21 cellular contexts compared by ENCODE assay signal in the genomic region with DNA sequence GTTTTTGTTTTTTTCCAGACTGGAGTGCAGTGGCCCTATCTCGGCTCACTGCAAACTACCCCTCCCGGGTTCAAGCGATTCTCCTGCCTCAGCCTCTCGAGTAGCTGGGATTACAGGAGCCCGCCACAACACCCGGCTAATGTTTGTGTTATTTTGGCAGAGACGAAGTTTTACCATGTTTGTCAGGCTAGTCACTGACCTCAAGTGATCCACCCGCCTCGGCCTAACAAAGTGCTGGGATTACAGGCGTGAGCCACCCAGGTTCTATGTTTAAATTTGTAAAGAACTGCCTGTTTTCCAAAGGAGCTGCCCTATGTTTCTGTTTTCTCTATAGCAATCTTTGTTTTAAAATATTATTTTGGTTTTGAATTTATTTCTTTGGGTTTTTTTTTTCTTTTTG. TPM values are rescaled to one million over a fixed set of nuclear protein-coding genes. Genes with fewer than 3 reads are reported as not detected.
DNase-seq lines count a peak whose midpoint lies in the region; ATAC-seq and TF ChIP-seq lines count a peak whose summit lies in the region.
"Had no signal": no experiment of that assay in that cellular context is flagged by ENCODE, and none has a peak within 500 bp of the region (broad histone marks: within the 10 kb centered on the region; RNA-seq: fewer than 3 reads in every experiment).

No MANE protein-coding gene starts in this region.

- TF ChIP-seq EP300 in esophagus muscularis mucosa (IDR thresholded peaks at IDR 0.05), result no peak

- DNase-seq in CD14-positive monocyte (ENCODE audit: low spot score), result no peak
- peak; percentile 26 for DNase-seq in MG63
- DNase-seq in esophagus muscularis mucosa (ENCODE audit: extremely low spot score), result peak; percentile 39
- DNase-seq in myocyte (ENCODE audit: low read depth), result peak; percentile 64
- no peak for DNase-seq in NCI-H2171 (lab: John Stamatoyannopoulos, UW)
- no peak for DNase-seq in activated CD8-positive, alpha-beta memory T cell treated with anti-CD3 and anti-CD28 coated beads, Interleukin-2, amount 50 U/mL, for 48 hours
- DNase-seq in NCI-H1105 (lab: John Stamatoyannopoulos, UW), result no peak
- no peak for DNase-seq in right cardiac atrium
- DNase-seq: AML-193, GDM1, H9, KG1, NCI-H1436, NCI-H1930, NCI-H2171 treated with DMSO at 0.1 percent for 48 hours, NCI-H446, NCI-H526 treated with DMSO at 0.1 percent for 48 hours, T-cell had no signal

- H3K27ac Mint-ChIP-seq in CD14-positive monocyte, result no peak overlapping the region
- H3K27ac Mint-ChIP-seq: H9, T-cell had no signal

- H3K4me1 ChIP-seq in esophagus muscularis mucosa (peaks cover 0 to 11% (median 6%) of the 10 kb centered on the region in 4 donors), right cardiac atrium (ENCODE audit: control insufficient read depth, insufficient read depth, low read length) (no peaks in the 10 kb centered on the region)
- H3K4me1 ChIP-seq: A549 had no signal

- no peak for ATAC-seq in right cardiac atrium
- ATAC-seq: A549, Panc1, T-cell had no signal

- peaks cover 7% of the 10 kb centered on the region for H3K4me1 Mint-ChIP-seq in CD14-positive monocyte
- H3K4me1 Mint-ChIP-seq: T-cell had no signal

- H3K27me3 Mint-ChIP-seq in CD14-positive monocyte (ENCODE audit: low read depth in 3 of 3), result peaks cover 8 to 10% (median 9%) of the 10 kb centered on the region in 3 donors

- H3K9me3 ChIP-seq in MG63 (peaks cover 2% of the 10 kb centered on the region; the same call in 1 of the 2 replicates), esophagus muscularis mucosa (peaks cover 0 to 7% (median 0%) of the 10 kb centered on the region in 4 donors), right cardiac atrium (ENCODE audit: control insufficient read depth, low read length) (no peaks in the 10 kb centered on the region)

- no peak for TF ChIP-seq CTCF in CD14-positive monocyte (IDR thresholded peaks at IDR 0.05)
- no peak for TF ChIP-seq CTCF in esophagus muscularis mucosa (IDR thresholded peaks at IDR 0.05)

- H3K27ac ChIP-seq in esophagus muscularis mucosa (replicated peaks in 1 of 4), result no peak overlapping the region
- no peak overlapping the region for H3K27ac ChIP-seq in right cardiac atrium (ENCODE audit: low read length)
- H3K27ac ChIP-seq: A549, C4-2B had no signal

- TF ChIP-seq POLR2A in esophagus muscularis mucosa (IDR thresholded peaks at IDR 0.05; ENCODE audit: low read depth), result no peak

- no peaks in the 10 kb centered on the region for H3K36me3 Mint-ChIP-seq in CD14-positive monocyte
- H3K36me3 Mint-ChIP-seq: T-cell had no signal

- intact Hi-C loops in CD14-positive monocyte (cut with micrococcal nuclease), result no loop called here
- intact Hi-C loops in esophagus muscularis mucosa (cut with DNase I), result no loop called here
- intact Hi-C loops in right cardiac atrium (cut with DNase I), result no loop called here

- no peak overlapping the region for H3K4me3 ChIP-seq in MG63
- H3K4me3 ChIP-seq in esophagus muscularis mucosa, result no peak overlapping the region
- no peak overlapping the region for H3K4me3 ChIP-seq in right cardiac atrium (ENCODE audit: low read length)
- H3K4me3 ChIP-seq: A549 had no signal

- peak overlapping the region; percentile 80 to 84 for H3K4me3 Mint-ChIP-seq in CD14-positive monocyte
- H3K4me3 Mint-ChIP-seq: H9, T-cell had no signal

- WGBS in esophagus muscularis mucosa, result 56% methylated on average over 10 of the region's 10 CpGs
- 83% methylated on average over 10 of the region's 10 CpGs for WGBS in right cardiac atrium

- H3K36me3 ChIP-seq in MG63 (no peaks in the 10 kb centered on the region), esophagus muscularis mucosa (no peaks in the 10 kb centered on the region)

- H3K9me3 Mint-ChIP-seq in CD14-positive monocyte, result peaks cover 4 to 18% (median 10%) of the 10 kb centered on the region in 7 donors

- H3K27me3 ChIP-seq in MG63, result no peaks in the 10 kb centered on the region
- peaks cover 0 to 26% (median 2%) of the 10 kb centered on the region in 4 donors for H3K27me3 ChIP-seq in esophagus muscularis mucosa
- H3K27me3 ChIP-seq in right cardiac atrium (ENCODE audit: control insufficient read depth, insufficient read depth), result no peaks in the 10 kb centered on the region

RNA-seq across cellular contexts. Expression of gene C16orf87, which starts 13.8 kb away (rescaled TPM):
- polyA plus RNA-seq in CD14-positive monocyte (1 to 10 TPM; 7.6 to 9.7 TPM), right cardiac atrium (7.5 TPM)
- total RNA-seq in MG63 (2014; rRNA removed; shearing (Covaris generic); ENCODE audit: low replicate concordance), result 13.6 and 32.5 TPM in 2 replicates
- total RNA-seq in esophagus muscularis mucosa (10 to 100 TPM in 1 of 4 donors, 1 to 10 TPM in 3; 7.0 to 11.2 (median 8.6) TPM), myocyte (30.6 and 33.6 TPM in 2 replicates), right cardiac atrium (10 to 100 TPM; 12.0 to 16.7 (median 14.7) TPM)
- 14.3 TPM for polyA plus RNA-seq in myocyte (2012)

RNA-seq across cellular contexts. Expression of gene GPT2, which starts 39.4 kb away (rescaled TPM):
- 1 to 10 TPM in 1 of 2 donors, under 1 TPM in 1; 0.98 to 1.4 TPM for polyA plus RNA-seq in CD14-positive monocyte
- 62.7 and 67.1 TPM in 2 replicates for total RNA-seq in MG63 (2014; rRNA removed; shearing (Covaris generic); ENCODE audit: low replicate concordance)
- total RNA-seq in esophagus muscularis mucosa, result 1 to 10 TPM; 2.5 to 5.7 (median 3.6) TPM
- 17.0 and 22.1 TPM in 2 replicates for total RNA-seq in myocyte
- polyA plus RNA-seq in myocyte (2012), result 30.1 TPM
- total RNA-seq in right cardiac atrium, result 1 to 10 TPM; 4.0 to 5.8 (median 4.6) TPM
- 6.8 TPM for polyA plus RNA-seq in right cardiac atrium

Comparison
In these comparisons a context has a peak if more than half of its experiments do, and no peak if none do; other contexts are left out.
1. DNase-seq: peak in MG63 (single experiment), esophagus muscularis mucosa (single experiment) and myocyte (single experiment); none in CD14-positive monocyte (single experiment), NCI-H2171 (single experiment), activated CD8-positive, alpha-beta memory T cell treated with anti-CD3 and anti-CD28 coated beads, Interleukin-2, amount 50 U/mL, for 48 hours (single experiment), NCI-H1105 (single experiment) and right cardiac atrium (0 of 3).